Comparison of ENCODE assay signal across 19 cellular contexts in the genomic region with DNA sequence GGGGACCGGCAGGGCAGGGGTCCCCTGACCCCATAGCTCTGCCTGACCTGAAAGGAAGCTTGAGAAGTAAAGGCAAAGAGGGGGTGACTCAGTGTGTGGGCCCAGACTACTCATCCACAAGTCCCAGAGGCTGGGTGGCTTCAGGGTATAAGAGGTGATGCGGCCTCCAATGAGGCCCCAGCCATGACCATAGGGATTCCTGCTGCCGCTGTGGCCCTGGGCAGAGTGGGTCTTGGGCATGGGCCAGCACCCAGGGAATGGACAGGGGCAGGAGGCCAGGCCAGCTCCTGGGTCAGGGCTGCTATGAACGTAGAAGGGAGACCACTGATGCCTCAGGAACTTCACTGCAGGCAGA.
DNase-seq lines count a peak whose midpoint lies in the region; ATAC-seq, FAIRE-seq and TF ChIP-seq lines count a peak whose summit lies in the region.
"Had no signal": no experiment of that assay in that cellular context is flagged by ENCODE, and none has a peak within 500 bp of the region (broad histone marks: within the 10 kb centered on the region; RNA-seq: fewer than 3 reads in every experiment).

No MANE protein-coding gene starts in this region.

- intact Hi-C loops in kidney (cut with DNase I): no loop called here

- no peaks in the 10 kb centered on the region for H3K9me3 Mint-ChIP-seq in stimulated activated effector memory CD8-positive, alpha-beta T cell treated with anti-CD3 and anti-CD28 coated beads, Interleukin-12 subunit alpha, Interleukin-12 subunit beta, amount 100 ng/mL, for 72 hours

- H3K27ac ChIP-seq in GM23248 (no peak overlapping the region), kidney (ENCODE audit: low read depth in 2 of 2, low read length in 2 of 2) (no peak overlapping the region)

- H3K9me2 ChIP-seq in GM23248 (ENCODE audit: insufficient read depth): no peaks in the 10 kb centered on the region

- in situ Hi-C loops in GM23248 (cut with MboI): no loop called here

- WGBS in GM23248 (ENCODE audit: low coverage in 1 of 2, low lambda C conversion rate in 2 of 2, missing lambda C conversion rate in 2 of 2), 2 experiments: 74 to 87% methylated on average over 4 of the region's 4 CpGs

- no peak overlapping the region for H3K9ac ChIP-seq in GM23248
- H3K9ac ChIP-seq in kidney (ENCODE audit: low read length in 2 of 2): no peak overlapping the region

- no peak for FAIRE-seq in kidney (lab: Jason Lieb, UNC)
- FAIRE-seq: GM19239, RCC 7860 had no signal

- H4K20me1 ChIP-seq in GM23248 (ENCODE audit: insufficient read depth): no peaks in the 10 kb centered on the region

- TF ChIP-seq CTCF in kidney (IDR thresholded peaks at IDR 0.05; ENCODE audit: borderline replicate concordance, extremely low read depth, insufficient read depth): no peak

- H3K36me3 ChIP-seq in GM23248 (ENCODE audit: low read depth) (no peaks in the 10 kb centered on the region), MG63 (no peaks in the 10 kb centered on the region), kidney (ENCODE audit: control insufficient read depth in 1 of 2, insufficient read depth in 2 of 2, low read length in 2 of 2) (no peaks in the 10 kb centered on the region)

- H3K27me3 ChIP-seq in GM23248 (replicated peaks; ENCODE audit: insufficient read depth): no peaks in the 10 kb centered on the region
- no peaks in the 10 kb centered on the region for H3K27me3 ChIP-seq in MG63

- peak; percentile 58 for DNase-seq in GM23248
- peak; percentile 48 for DNase-seq in MG63
- peak; percentile 34 for DNase-seq in kidney
- DNase-seq in stimulated activated effector memory CD8-positive, alpha-beta T cell treated with anti-CD3 and anti-CD28 coated beads, Interleukin-12 subunit alpha, Interleukin-12 subunit beta, amount 100 ng/mL, for 72 hours (ENCODE audit: low spot score in 2 of 2): no peak
- no peak for DNase-seq in NCI-H2107 (lab: John Stamatoyannopoulos, UW)
- DNase-seq in NCI-H2171 treated with DMSO at 0.1 percent for 48 hours (lab: John Stamatoyannopoulos, UW): no peak
- DNase-seq: ACHN; AML-193; CD4-positive, CD25-positive, alpha-beta regulatory T cell; KG1; NCI-H1048; NCI-H2081; NCI-H510A treated with DMSO at 0.1 percent for 48 hours; SIG-M5 had no signal

- peak; percentile 16 for ATAC-seq in stimulated activated effector memory CD8-positive, alpha-beta T cell treated with anti-CD3 and anti-CD28 coated beads, Interleukin-12 subunit alpha, Interleukin-12 subunit beta, amount 100 ng/mL, for 72 hours
- ATAC-seq in HG03442 (IDR thresholded peaks at IDR 0.05; ENCODE audit: unreplicated experiment): no peak

- no peaks in the 10 kb centered on the region for H3K36me3 Mint-ChIP-seq in stimulated activated effector memory CD8-positive, alpha-beta T cell treated with anti-CD3 and anti-CD28 coated beads, Interleukin-12 subunit alpha, Interleukin-12 subunit beta, amount 100 ng/mL, for 72 hours
- H3K36me3 Mint-ChIP-seq: CD4-positive, CD25-positive, alpha-beta regulatory T cell had no signal

- no peaks in the 10 kb centered on the region for H3K79me2 ChIP-seq in GM23248 (ENCODE audit: insufficient read depth)

- H3K9me3 ChIP-seq in GM23248 (ENCODE audit: low read depth) (no peaks in the 10 kb centered on the region), MG63 (0 out of 2 replicates have a peak, but pooled peaks cover 4% of the 10 kb centered on the region), kidney (ENCODE audit: control insufficient read depth in 1 of 2, low read length in 2 of 2) (no peaks in the 10 kb centered on the region)
- H3K9me3 ChIP-seq: Caco-2 had no signal

- H3K4me1 Mint-ChIP-seq in stimulated activated effector memory CD8-positive, alpha-beta T cell treated with anti-CD3 and anti-CD28 coated beads, Interleukin-12 subunit alpha, Interleukin-12 subunit beta, amount 100 ng/mL, for 72 hours: no peaks in the 10 kb centered on the region
- H3K4me1 Mint-ChIP-seq: CD4-positive, CD25-positive, alpha-beta regulatory T cell; H9 had no signal

- H3K4me1 ChIP-seq in GM23248 (ENCODE audit: insufficient read depth): peaks cover 8% of the 10 kb centered on the region
- no peaks in the 10 kb centered on the region for H3K4me1 ChIP-seq in kidney (ENCODE audit: control insufficient read depth in 1 of 2, insufficient read depth in 1 of 2, low read depth in 1 of 2, low read length in 2 of 2)
- H3K4me1 ChIP-seq: Caco-2 had no signal

- no peak overlapping the region for H3K4me2 ChIP-seq in GM23248 (ENCODE audit: unreplicated experiment)

- H3K27ac Mint-ChIP-seq in stimulated activated effector memory CD8-positive, alpha-beta T cell treated with anti-CD3 and anti-CD28 coated beads, Interleukin-12 subunit alpha, Interleukin-12 subunit beta, amount 100 ng/mL, for 72 hours: no peak overlapping the region
- H3K27ac Mint-ChIP-seq: H9 had no signal

- H2AFZ ChIP-seq in GM23248: no peak overlapping the region

- H3K4me3 ChIP-seq in GM23248 (no peak overlapping the region), MG63 (no peak overlapping the region), kidney (ENCODE audit: low read length in 2 of 2) (no peak overlapping the region)

- H3F3A ChIP-seq in GM23248 (ENCODE audit: insufficient read depth): peaks cover 15% of the 10 kb centered on the region

- no peak overlapping the region for H3K4me3 Mint-ChIP-seq in stimulated activated effector memory CD8-positive, alpha-beta T cell treated with anti-CD3 and anti-CD28 coated beads, Interleukin-12 subunit alpha, Interleukin-12 subunit beta, amount 100 ng/mL, for 72 hours
- H3K4me3 Mint-ChIP-seq: CD4-positive, CD25-positive, alpha-beta regulatory T cell; H9 had no signal

Comparison
In these comparisons a context has a peak if more than half of its experiments do, and no peak if none do; other contexts are left out.
1. DNase-seq: peak in GM23248 (single experiment), MG63 (single experiment) and kidney (single experiment); none in stimulated activated effector memory CD8-positive, alpha-beta T cell treated with anti-CD3 and anti-CD28 coated beads, Interleukin-12 subunit alpha, Interleukin-12 subunit beta, amount 100 ng/mL, for 72 hours (0 of 2), NCI-H2107 (single experiment) and NCI-H2171 treated with DMSO at 0.1 percent for 48 hours (single experiment).